In genomic region chr2:20635096-20635475, GRCh38 we compare ENCODE assay signal across 10 cellular contexts. TPM values are rescaled to one million over a fixed set of nuclear protein-coding genes. Genes with fewer than 3 reads are reported as not detected.
DNase-seq lines count a peak whose midpoint lies in the region; ATAC-seq, FAIRE-seq and TF ChIP-seq lines count a peak whose summit lies in the region.
"Had no signal": no experiment of that assay in that cellular context is flagged by ENCODE, and none has a peak within 500 bp of the region (broad histone marks: within the 10 kb centered on the region; RNA-seq: fewer than 3 reads in every experiment).

No MANE protein-coding gene starts in this region.

- H3K4me1 ChIP-seq in HUES6 (ENCODE audit: control insufficient read depth, insufficient read depth, low read length) (peaks cover 19% of the 10 kb centered on the region), kidney (ENCODE audit: control insufficient read depth in 1 of 2, insufficient read depth in 1 of 2, low read depth in 1 of 2, low read length in 2 of 2) (peaks cover 13 to 19% of the 10 kb centered on the region in 2 donors), smooth muscle cell (ENCODE audit: low read depth) (peaks cover 15% of the 10 kb centered on the region)
- no peaks in the 10 kb centered on the region for H3K4me1 ChIP-seq in CD8-positive, alpha-beta T cell (ENCODE audit: insufficient read depth, low read length)

- H3K4me3 ChIP-seq in HUES6 (ENCODE audit: low read depth, low read length) = no peak overlapping the region
- H3K4me3 ChIP-seq in kidney (ENCODE audit: low read length in 2 of 2) = no peak overlapping the region
- H3K4me3 ChIP-seq in smooth muscle cell = no peak overlapping the region
- no peak overlapping the region for H3K4me3 ChIP-seq in CD8-positive, alpha-beta T cell (ENCODE audit: low read depth, low read length)

- H3K79me2 ChIP-seq in smooth muscle cell (ENCODE audit: low read depth) = no peaks in the 10 kb centered on the region

- POLR2A ChIA-PET in RWPE1 (lab: Yijun Ruan, JAX; ENCODE audit: low non-redundant PET) = interaction anchor here (1.4 kb wide), 1 partner anchor 188 kb away, joined by 9 read pairs; the partner anchor contains the start of gene RHOB
- POLR2A ChIA-PET in CD8-positive, alpha-beta T cell (lab: Charles Lee) = no interaction called here

- FAIRE-seq in kidney (lab: Jason Lieb, UNC) = no peak

- H3K27ac Mint-ChIP-seq in CD8-positive, alpha-beta T cell = no peak overlapping the region

- no peaks in the 10 kb centered on the region for H4K20me1 ChIP-seq in smooth muscle cell (ENCODE audit: low read depth)

- H3K36me3 ChIP-seq in HUES6 (ENCODE audit: control insufficient read depth, insufficient read depth, low read length) (peaks cover 8% of the 10 kb centered on the region; the same call in 1 of the 2 replicates), kidney (ENCODE audit: control insufficient read depth in 1 of 2, insufficient read depth in 2 of 2, low read length in 2 of 2) (peaks cover 2 to 13% of the 10 kb centered on the region in 2 donors), smooth muscle cell (ENCODE audit: low read depth) (no peaks in the 10 kb centered on the region)
- H3K36me3 ChIP-seq in CD8-positive, alpha-beta T cell (ENCODE audit: insufficient read depth, low read length) = no peaks in the 10 kb centered on the region

- H3K4me3 Mint-ChIP-seq in CD8-positive, alpha-beta T cell = no peak overlapping the region
- H3K4me3 Mint-ChIP-seq: HFFc6 had no signal

- 0 out of 2 replicates have a peak overlapping the region, but pooled peaks have one; percentile 16 for H3K27ac ChIP-seq in HUES6 (ENCODE audit: low read depth, low read length)
- H3K27ac ChIP-seq in RWPE1 = peak overlapping the region; percentile 66
- H3K27ac ChIP-seq in kidney (ENCODE audit: low read depth in 2 of 2, low read length in 2 of 2) = no peak overlapping the region
- no peak overlapping the region for H3K27ac ChIP-seq in smooth muscle cell (ENCODE audit: low read depth)
- H3K27ac ChIP-seq in CD8-positive, alpha-beta T cell (ENCODE audit: low read depth, low read length) = no peak overlapping the region
- H3K27ac ChIP-seq: foreskin keratinocyte, KMS-11 had no signal

- CTCF ChIA-PET in RWPE1 (lab: Yijun Ruan, JAX) = interaction anchor here (0.5 to 1.1 kb wide), 7 partner anchors 9 to 300 kb away, joined by 3 to 4 read pairs (median 3); no protein-coding TSS in a partner anchor
- CTCF ChIA-PET in CD8-positive, alpha-beta T cell (lab: Charles Lee) = interaction anchor here (0.9 to 1.6 kb wide), 4 partner anchors 126 to 231 kb away, joined by 3 to 5 read pairs (median 3); no protein-coding TSS in a partner anchor

- H3K27me3 Mint-ChIP-seq in CD8-positive, alpha-beta T cell (ENCODE audit: low read depth) = no peaks in the 10 kb centered on the region

- H2AFZ ChIP-seq in smooth muscle cell (ENCODE audit: low read depth) = no peak overlapping the region

- H3K9me3 Mint-ChIP-seq in CD8-positive, alpha-beta T cell = no peaks in the 10 kb centered on the region
- H3K9me3 Mint-ChIP-seq: HFFc6 had no signal

- ATAC-seq in CD8-positive, alpha-beta T cell = no peak

- H3K27me3 ChIP-seq in HUES6 (ENCODE audit: control insufficient read depth, insufficient read depth, low read length) = no peaks in the 10 kb centered on the region
- no peaks in the 10 kb centered on the region for H3K27me3 ChIP-seq in smooth muscle cell (ENCODE audit: low read depth)
- H3K27me3 ChIP-seq in CD8-positive, alpha-beta T cell (ENCODE audit: insufficient read depth, low read length) = no peaks in the 10 kb centered on the region
- H3K27me3 ChIP-seq: foreskin keratinocyte had no signal

- no peaks in the 10 kb centered on the region for H3K9me3 ChIP-seq in HUES6 (ENCODE audit: control insufficient read depth, insufficient read depth, low read depth, low read length)
- no peaks in the 10 kb centered on the region for H3K9me3 ChIP-seq in kidney (ENCODE audit: control insufficient read depth in 1 of 2, low read length in 2 of 2)
- no peaks in the 10 kb centered on the region for H3K9me3 ChIP-seq in smooth muscle cell (replicated peaks; ENCODE audit: low read depth)
- H3K9me3 ChIP-seq in CD8-positive, alpha-beta T cell (ENCODE audit: low read length) = no peaks in the 10 kb centered on the region

- peak overlapping the region; percentile 73 for H3K4me2 ChIP-seq in smooth muscle cell
- H3K4me2 ChIP-seq: KMS-11 had no signal

- H3K9ac ChIP-seq in HUES6 (ENCODE audit: low read length) (no peak overlapping the region), kidney (ENCODE audit: low read length in 2 of 2) (peak overlapping the region; percentile 25 to 31), smooth muscle cell (ENCODE audit: low read depth) (no peak overlapping the region)
- H3K9ac ChIP-seq: KMS-11 had no signal

- DNase-seq in RWPE1 (ENCODE audit: low spot score) (no peak), kidney (peak; percentile 32), smooth muscle cell (lab: John Stamatoyannopoulos, UW; ENCODE audit: unreplicated experiment) (no peak), NOMO-1 (lab: John Stamatoyannopoulos, UW; ENCODE audit: unreplicated experiment in 2 of 2) (no peak), T-helper 9 cell (no peak)
- no peak for DNase-seq in CD8-positive, alpha-beta T cell

- intact Hi-C loops in kidney (cut with DNase I) = loop anchor here (5.0 kb wide), 1 partner anchor 193 kb away; no protein-coding TSS in a partner anchor
- intact Hi-C loops in CD8-positive, alpha-beta T cell (cut with DNase I, micrococcal nuclease) = no loop called here

- H3F3A ChIP-seq in smooth muscle cell (ENCODE audit: low read depth) = no peaks in the 10 kb centered on the region

- no peak for TF ChIP-seq CTCF in RWPE1 (conservative IDR thresholded peaks at IDR 0.05; ENCODE audit: low read depth)
- no peak for TF ChIP-seq CTCF in kidney (IDR thresholded peaks at IDR 0.05; ENCODE audit: borderline replicate concordance, extremely low read depth, insufficient read depth)
- TF ChIP-seq CTCF in smooth muscle cell (IDR thresholded peaks at IDR 0.05; ENCODE audit: borderline replicate concordance, insufficient read depth, poor library complexity, severe bottlenecking) = no peak
- TF ChIP-seq CTCF in CD8-positive, alpha-beta T cell (IDR thresholded peaks at IDR 0.05) = no peak

- no peaks in the 10 kb centered on the region for H3K4me1 Mint-ChIP-seq in CD8-positive, alpha-beta T cell (ENCODE audit: low read depth)

- WGBS in smooth muscle cell (ENCODE audit: low lambda C conversion rate) = 82% methylated on average over 5 of the region's 5 CpGs

- H3K36me3 Mint-ChIP-seq in CD8-positive, alpha-beta T cell = peaks cover 53% of the 10 kb centered on the region

RNA-seq across cellular contexts. Expression of gene HS1BP3, which starts 15.8 kb away (rescaled TPM):
- total RNA-seq in kidney (35.5 TPM), smooth muscle cell (9.3 and 12.7 TPM in 2 replicates)
- polyA plus RNA-seq in kidney (ENCODE audit: insufficient read depth, low read depth, low replicate concordance) (37.5 TPM), smooth muscle cell (20.1 and 20.4 TPM in 2 replicates)
- total RNA-seq in CD8-positive, alpha-beta T cell = 1 to 10 TPM; 3.3 to 6.9 TPM

RNA-seq across cellular contexts. Expression of gene GDF7, which starts 31.9 kb away (rescaled TPM):
- 12.5 TPM for total RNA-seq in kidney
- 1.8 TPM for polyA plus RNA-seq in kidney (ENCODE audit: insufficient read depth, low read depth, low replicate concordance)
- under 0.01 and 0.27 TPM in 2 replicates for total RNA-seq in smooth muscle cell
- polyA plus RNA-seq in smooth muscle cell = not detected in 2 replicates
- under 1 TPM in 1 of 2 experiments, not detected in 1; 0.06 TPM for total RNA-seq in CD8-positive, alpha-beta T cell
- total RNA-seq: foreskin keratinocyte had no signal
- polyA plus RNA-seq: foreskin keratinocyte had no signal

Comparison
In these comparisons a context has a peak if more than half of its experiments do, and no peak if none do; other contexts are left out.
1. H3K27ac ChIP-seq: peak in HUES6 (single experiment) and RWPE1 (single experiment); none in kidney (0 of 2), smooth muscle cell (single experiment) and CD8-positive, alpha-beta T cell (single experiment).
2. H3K9ac ChIP-seq: peak in kidney (2 of 2); none in HUES6 (single experiment) and smooth muscle cell (single experiment).
3. RNA of gene GDF7, which starts 31.9 kb away (total RNA-seq): 12.5 TPM in kidney (single experiment); 0.06 TPM in CD8-positive, alpha-beta T cell and under 0.01 to 0.27 TPM in smooth muscle cell; every median in the first group is over 10 times any median in the second.